Comparison of ENCODE assay signal across 21 cellular contexts in the genomic region with DNA sequence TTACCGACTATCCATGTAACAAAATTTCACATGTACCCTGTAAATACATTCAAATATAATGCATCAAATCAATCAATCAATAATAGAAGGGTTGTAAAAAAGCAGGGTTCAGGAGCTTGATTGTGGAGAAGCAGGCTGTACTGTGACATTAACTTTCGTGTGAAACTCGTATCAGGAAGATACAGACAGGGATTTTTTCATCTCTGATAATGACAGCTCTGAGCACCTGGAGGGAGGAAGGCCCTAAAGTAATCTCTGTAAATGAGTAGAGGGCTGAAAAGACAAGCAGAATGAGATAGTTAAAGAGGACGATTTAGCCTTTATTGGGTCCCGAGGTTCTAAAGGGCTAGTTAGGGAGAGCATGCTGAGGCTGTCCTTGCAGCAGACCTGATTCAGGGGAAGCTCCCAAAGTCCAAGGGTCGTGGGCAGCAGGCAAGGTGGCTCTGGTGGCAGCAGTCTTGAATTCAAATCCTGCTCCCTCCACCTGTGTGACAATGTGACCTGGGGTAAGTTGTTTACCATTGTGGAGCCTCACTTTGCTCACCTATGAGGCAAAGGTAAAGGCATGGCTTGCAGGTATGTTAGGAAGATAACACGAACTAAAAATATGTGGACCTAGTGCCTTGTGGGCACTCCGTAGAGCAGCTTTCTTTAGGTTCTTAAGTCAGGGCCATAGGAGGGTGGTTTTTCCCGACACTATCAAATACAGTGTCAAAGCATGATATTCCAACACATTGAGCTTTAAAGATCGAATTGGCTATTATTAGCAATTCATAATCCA.
A peak's percentile ranks its signal among the peaks of the same experiment; 100 is the strongest.
DNase-seq lines count a peak whose midpoint lies in the region; ATAC-seq and TF ChIP-seq lines count a peak whose summit lies in the region.
"Had no signal": no experiment of that assay in that cellular context is flagged by ENCODE, and none has a peak within 500 bp of the region (broad histone marks: within the 10 kb centered on the region; RNA-seq: fewer than 3 reads in every experiment).

No MANE protein-coding gene starts in this region.

- no peak for ATAC-seq in GM23338
- ATAC-seq in WTC11, result no peak
- ATAC-seq in stimulated activated naive B cell treated with anti-CD40 and anti-IgM and Interleukin-4, amounts not matched to agents 10 μg/mL and 1 μg/mL and 100 μg/mL, for 72 hours (replicated peaks), result no peak
- ATAC-seq in mucosa of descending colon, result no peak

- H3K27me3 ChIP-seq in GM23338 (ENCODE audit: insufficient read depth) (no peaks in the 10 kb centered on the region), mesenchymal stem cell (ENCODE audit: control insufficient read depth in 1 of 2, insufficient read depth in 1 of 2, low read length in 2 of 2) (peaks cover 0 to 3% of the 10 kb centered on the region in 2 experiments)
- H3K27me3 ChIP-seq: Peyer's patch had no signal

- H3K4me2 ChIP-seq in GM23338 (peak overlapping the region; percentile 53; the same call in 1 of the 2 replicates), mesenchymal stem cell (ENCODE audit: low read length, poor library complexity, severe bottlenecking) (no peak overlapping the region)
- H3K4me2 ChIP-seq: KMS-11 had no signal

- H3K79me1 ChIP-seq in mesenchymal stem cell (replicated peaks; ENCODE audit: low read length, poor library complexity, severe bottlenecking), result no peaks in the 10 kb centered on the region

- peak overlapping the region; percentile 8 for H4K8ac ChIP-seq in mesenchymal stem cell (ENCODE audit: low read length)

- no peak for TF ChIP-seq CTCF in GM23338 (conservative IDR thresholded peaks at IDR 0.05; ENCODE audit: low read depth in 2 of 2)
- TF ChIP-seq CTCF in WTC11 (IDR thresholded peaks at IDR 0.05), result no peak
- no peak for TF ChIP-seq CTCF in mucosa of descending colon (IDR thresholded peaks at IDR 0.05)

- H3K36me3 ChIP-seq in GM23338 (ENCODE audit: insufficient read depth), result no peaks in the 10 kb centered on the region
- H3K36me3 ChIP-seq in mesenchymal stem cell (ENCODE audit: control insufficient read depth in 1 of 2, insufficient read depth in 2 of 2, low read depth in 1 of 2, low read length in 2 of 2), result no peaks in the 10 kb centered on the region
- no peaks in the 10 kb centered on the region for H3K36me3 ChIP-seq in mucosa of descending colon (ENCODE audit: low read depth)
- H3K36me3 ChIP-seq: Peyer's patch had no signal

- no peaks in the 10 kb centered on the region for H3K79me2 ChIP-seq in GM23338 (replicated peaks; ENCODE audit: insufficient read depth)

- H3K4me1 ChIP-seq in GM23338 (ENCODE audit: insufficient read depth), result peaks cover 92% of the 10 kb centered on the region
- H3K4me1 ChIP-seq in mesenchymal stem cell (ENCODE audit: control insufficient read depth, insufficient read depth, low read depth, low read length), result peaks cover 10% of the 10 kb centered on the region
- peaks cover 2% of the 10 kb centered on the region for H3K4me1 ChIP-seq in mucosa of descending colon (ENCODE audit: low read depth)
- H3K4me1 ChIP-seq: Peyer's patch had no signal

- H3K23ac ChIP-seq in mesenchymal stem cell (ENCODE audit: low read length in 2 of 2), result no peak overlapping the region

- peaks cover 5% of the 10 kb centered on the region for H3K36me3 Mint-ChIP-seq in GM23338 (ENCODE audit: low read depth)
- H3K36me3 Mint-ChIP-seq in WTC11, result no peaks in the 10 kb centered on the region
- peaks cover 3% of the 10 kb centered on the region in 2 donors for H3K36me3 Mint-ChIP-seq in stimulated activated naive B cell treated with anti-CD40 and anti-IgM and Interleukin-4, amounts not matched to agents 10 μg/mL and 1 μg/mL and 100 μg/mL, for 72 hours

- H2AK5ac ChIP-seq in mesenchymal stem cell (ENCODE audit: low read length, severe bottlenecking), result no peak overlapping the region

- peak overlapping the region; percentile 11 for H4K91ac ChIP-seq in mesenchymal stem cell (ENCODE audit: low read length)

- no peak overlapping the region for H3K14ac ChIP-seq in mesenchymal stem cell (ENCODE audit: low read length in 2 of 2)

- H3K9ac ChIP-seq in mesenchymal stem cell (ENCODE audit: low read length), result no peak overlapping the region
- H3K9ac ChIP-seq: KMS-11 had no signal

- no peak overlapping the region for H3K18ac ChIP-seq in mesenchymal stem cell (ENCODE audit: low read depth in 1 of 2, low read length in 2 of 2)

- CTCF ChIA-PET in WTC11 (lab: Charles Lee), result interaction anchor here (1.5 kb wide), 1 partner anchor 15 kb away, joined by 5 read pairs; no protein-coding TSS in a partner anchor

- WGBS in mesenchymal stem cell, result 95% methylated on average over 9 of the region's 10 CpGs

- intact Hi-C loops in mucosa of descending colon (cut with DNase I, micrococcal nuclease), result no loop called here

- DNase-seq in GM23338 (ENCODE audit: low spot score) (no peak), WTC11 (ENCODE audit: low spot score) (no peak), mesenchymal stem cell (no peak), H4 (ENCODE audit: low spot score) (no peak), mucosa of descending colon (no peak)
- DNase-seq in stimulated activated naive B cell treated with anti-CD40 and anti-IgM and Interleukin-4, amounts not matched to agents 10 μg/mL and 1 μg/mL and 100 μg/mL, for 72 hours, result no peak
- DNase-seq in stimulated activated CD8-positive, alpha-beta memory T cell treated with anti-CD3 and anti-CD28 coated beads, Interleukin-4, amount 100 ng/mL, for 48 hours, result no peak
- DNase-seq: 8988T; ACHN; CD4-positive, alpha-beta T cell; HCEC 1CT; MM.1S; NCI-H1417; NCI-H1694; NCI-H2029 treated with DMSO at 0.1 percent for 48 hours; NCI-H2227 treated with DMSO at 0.1 percent for 48 hours; NCI-H526 treated with DMSO at 0.1 percent for 48 hours; Peyer's patch; SIG-M5 had no signal

- H3K4me3 ChIP-seq in GM23338 (no peak overlapping the region), mesenchymal stem cell (ENCODE audit: insufficient read depth in 1 of 2, low read depth in 1 of 2, low read length in 2 of 2) (no peak overlapping the region), mucosa of descending colon (no peak overlapping the region)
- H3K4me3 ChIP-seq: Peyer's patch, SK-N-MC had no signal

- H3K27ac Mint-ChIP-seq in GM23338 (peak overlapping the region; percentile 60), WTC11 (peak overlapping the region; percentile 42; the same call in 1 of the 2 replicates)
- peak overlapping the region; percentile 15 for H3K27ac Mint-ChIP-seq in stimulated activated naive B cell treated with anti-CD40 and anti-IgM and Interleukin-4, amounts not matched to agents 10 μg/mL and 1 μg/mL and 100 μg/mL, for 72 hours
- H3K27ac Mint-ChIP-seq: CD4-positive, alpha-beta T cell had no signal

- H3K9me3 Mint-ChIP-seq in GM23338 (no peaks in the 10 kb centered on the region; the same call in 2 of the 3 replicates), WTC11 (no peaks in the 10 kb centered on the region)
- H3K9me3 Mint-ChIP-seq in stimulated activated naive B cell treated with anti-CD40 and anti-IgM and Interleukin-4, amounts not matched to agents 10 μg/mL and 1 μg/mL and 100 μg/mL, for 72 hours, result peaks cover 0 to 2% of the 10 kb centered on the region in 2 donors
- H3K9me3 Mint-ChIP-seq: CD4-positive, alpha-beta T cell had no signal

- POLR2A ChIA-PET in WTC11 (lab: Charles Lee), result interaction anchor here (1.1 kb wide), 1 partner anchor 219 kb away, joined by 4 read pairs; a partner anchor contains a TSS

- no peak overlapping the region for H2BK15ac ChIP-seq in mesenchymal stem cell (ENCODE audit: low read depth, poor library complexity, severe bottlenecking)

- H3K27ac ChIP-seq in GM23338 (ENCODE audit: low read depth), result peak overlapping the region; percentile 51; the same call in 1 of the 2 replicates
- no peak overlapping the region for H3K27ac ChIP-seq in mesenchymal stem cell (ENCODE audit: low read length, poor library complexity, severe bottlenecking)
- H3K27ac ChIP-seq: KMS-11, Peyer's patch, SK-N-MC had no signal

- H3K9me3 ChIP-seq in mesenchymal stem cell (ENCODE audit: control insufficient read depth, low read length) (no peaks in the 10 kb centered on the region), mucosa of descending colon (no peaks in the 10 kb centered on the region)
- H3K9me3 ChIP-seq: Peyer's patch had no signal

- H4K20me1 ChIP-seq in GM23338 (replicated peaks; ENCODE audit: insufficient read depth), result no peaks in the 10 kb centered on the region

- no peak overlapping the region for H2BK5ac ChIP-seq in mesenchymal stem cell (ENCODE audit: low read depth, low read length, poor library complexity, severe bottlenecking)

- no peaks in the 10 kb centered on the region for H3K9me2 ChIP-seq in GM23338 (ENCODE audit: insufficient read depth)

- H2BK120ac ChIP-seq in mesenchymal stem cell (ENCODE audit: low read depth, low read length), result no peak overlapping the region

- H3K4me1 Mint-ChIP-seq in GM23338, result peaks cover 75% of the 10 kb centered on the region
- H3K4me1 Mint-ChIP-seq in WTC11, result peaks cover 90% of the 10 kb centered on the region
- peaks cover 38 to 56% of the 10 kb centered on the region in 2 donors for H3K4me1 Mint-ChIP-seq in stimulated activated naive B cell treated with anti-CD40 and anti-IgM and Interleukin-4, amounts not matched to agents 10 μg/mL and 1 μg/mL and 100 μg/mL, for 72 hours

- H3K4me3 Mint-ChIP-seq in GM23338 (no peak overlapping the region), WTC11 (no peak overlapping the region)
- no peak overlapping the region for H3K4me3 Mint-ChIP-seq in stimulated activated naive B cell treated with anti-CD40 and anti-IgM and Interleukin-4, amounts not matched to agents 10 μg/mL and 1 μg/mL and 100 μg/mL, for 72 hours
- H3K4me3 Mint-ChIP-seq: CD4-positive, alpha-beta T cell had no signal

- peak overlapping the region in 1 of 2 experiments; percentile 7 for H2BK12ac ChIP-seq in mesenchymal stem cell (ENCODE audit: low read length in 2 of 2)

- no peak overlapping the region for H3K4ac ChIP-seq in mesenchymal stem cell (ENCODE audit: low read depth in 1 of 2, low read length in 2 of 2)

- H2AFZ ChIP-seq in GM23338, result no peak overlapping the region
- H2AFZ ChIP-seq in mesenchymal stem cell (ENCODE audit: low read depth, low read length), result no peak overlapping the region

- H3K27me3 Mint-ChIP-seq in GM23338 (ENCODE audit: insufficient read depth, low read depth, poor library complexity), result peaks cover 4% of the 10 kb centered on the region
- H3K27me3 Mint-ChIP-seq in WTC11 (ENCODE audit: low read depth), result no peaks in the 10 kb centered on the region
- no peaks in the 10 kb centered on the region for H3K27me3 Mint-ChIP-seq in stimulated activated naive B cell treated with anti-CD40 and anti-IgM and Interleukin-4, amounts not matched to agents 10 μg/mL and 1 μg/mL and 100 μg/mL, for 72 hours
- H3K27me3 Mint-ChIP-seq: CD4-positive, alpha-beta T cell had no signal

- H3F3A ChIP-seq in GM23338 (replicated peaks; ENCODE audit: low read depth), result no peaks in the 10 kb centered on the region

TF ChIP-seq in GM23338, 12 proteins besides CTCF, POLR2A, EP300 and RAD21 (continues in another document):
- TF ChIP-seq NANOG (IDR thresholded peaks at IDR 0.05; ENCODE audit: borderline replicate concordance), result no peak
- TF ChIP-seq EZH2phosphoT487 (IDR thresholded peaks at IDR 0.05; ENCODE audit: unreplicated experiment), result no peak
- no peak for TF ChIP-seq EZH2 (IDR thresholded peaks at IDR 0.05; ENCODE audit: low read depth, unreplicated experiment)

TF ChIP-seq in WTC11, 78 proteins besides CTCF, POLR2A, EP300 and RAD21 (continues in another document):
- TF ChIP-seq EMX1 (CRISPR knock-in tag; IDR thresholded peaks at IDR 0.05), result no peak
